ENCODE assay signal across 8 cellular contexts in the genomic region with DNA sequence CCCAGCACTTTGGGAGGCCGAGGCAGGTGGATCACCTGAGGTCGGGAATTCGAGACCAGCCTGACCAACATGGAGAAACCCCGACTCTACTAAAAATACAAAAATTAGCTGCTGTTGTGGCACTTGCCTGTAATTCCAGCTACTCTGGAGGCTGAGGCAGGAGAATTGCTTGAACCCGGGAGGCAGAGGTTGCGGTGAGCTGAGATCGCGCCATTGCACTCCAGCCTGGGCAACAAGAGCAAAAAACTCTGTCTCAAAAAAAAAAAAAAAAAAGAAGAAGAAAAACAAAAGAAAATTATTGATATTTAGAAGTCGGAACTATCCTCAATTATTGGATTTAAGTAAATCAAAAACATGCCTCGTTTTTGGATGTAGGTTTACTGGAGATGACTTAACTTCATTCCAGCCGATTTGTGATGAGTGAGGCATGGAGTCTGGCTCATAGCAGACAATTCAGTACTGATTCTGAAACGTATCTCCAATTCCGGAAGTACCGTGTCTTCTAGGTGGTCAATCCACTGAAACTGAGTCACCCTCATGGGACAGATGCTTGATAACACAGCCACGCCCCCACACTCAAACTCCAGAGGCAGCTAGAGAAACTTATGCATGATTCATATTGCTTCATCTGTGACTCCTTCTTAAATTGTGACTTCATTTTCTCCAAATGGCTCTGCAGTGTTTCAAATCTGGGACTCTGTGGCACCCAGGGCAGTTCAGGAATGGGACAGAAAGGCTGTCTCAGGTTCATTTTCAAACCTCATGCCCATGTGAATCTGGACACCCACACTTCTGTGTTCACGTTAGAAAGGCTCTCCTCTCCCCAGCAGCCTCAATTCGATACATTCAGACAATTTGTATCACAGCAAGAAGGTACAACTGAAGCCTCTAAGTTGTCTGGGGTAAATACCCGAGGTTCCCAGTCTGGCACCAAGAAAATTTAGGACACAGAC.
DNase-seq lines count a peak whose midpoint lies in the region; ATAC-seq, FAIRE-seq and TF ChIP-seq lines count a peak whose summit lies in the region.

No MANE protein-coding gene starts in this region.

- H3K4me3 ChIP-seq in bronchial epithelial cell (ENCODE audit: low read depth, low read length) = no peak overlapping the region

- no peak for TF ChIP-seq CTCF in bronchial epithelial cell (IDR thresholded peaks at IDR 0.05; ENCODE audit: insufficient read depth, low read length, severe bottlenecking)

- H3K36me3 ChIP-seq in bronchial epithelial cell (ENCODE audit: control insufficient read depth, insufficient read depth, low read length) = no peaks in the 10 kb centered on the region

- FAIRE-seq in bronchial epithelial cell (lab: Jason Lieb, UNC) = no peak

- peak; percentile 68 for DNase-seq in Caki2 (ENCODE audit: low read depth)
- peak; percentile 72 for DNase-seq in MV-4-11 (lab: John Stamatoyannopoulos, UW)
- DNase-seq in bronchial epithelial cell (ENCODE audit: low read depth) = peak; percentile 100
- DNase-seq in pulmonary artery endothelial cell (ENCODE audit: low read depth, low spot score) = peak; percentile 60
- no peak for DNase-seq in iPS-NIHi11 (ENCODE audit: low spot score)

- in situ Hi-C loops in Caki2 (cut with HindIII; ENCODE audit: low pct_unique_long_range_greater_than_20kb, low sequenced_read_pairs) = no loop called here

- H3K27me3 ChIP-seq in bronchial epithelial cell (ENCODE audit: control insufficient read depth, insufficient read depth, low read length) = no peaks in the 10 kb centered on the region

- no peak for ATAC-seq in HG03039 (IDR thresholded peaks at IDR 0.05; ENCODE audit: unreplicated experiment)
- ATAC-seq in HG03432 (IDR thresholded peaks at IDR 0.05; ENCODE audit: unreplicated experiment) = no peak
- no peak for ATAC-seq in HG03520 (IDR thresholded peaks at IDR 0.05; ENCODE audit: unreplicated experiment)
